In the genomic region with DNA sequence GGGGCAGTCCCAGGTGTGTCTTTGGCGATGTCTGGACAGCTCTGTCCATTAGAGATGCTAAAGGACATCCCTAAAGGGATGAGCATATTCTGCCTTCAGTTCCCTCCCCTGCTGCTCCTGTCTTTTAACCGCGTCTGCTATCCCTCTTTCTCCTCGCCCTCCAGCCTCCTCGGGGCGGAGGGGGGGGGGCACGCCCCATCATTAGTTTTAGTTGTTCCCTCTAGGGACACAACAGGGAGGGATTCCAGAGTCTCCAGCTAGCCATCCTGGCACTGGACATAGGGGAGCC, we compare ENCODE assay signal across 8 cellular contexts. TPM values are rescaled to one million over a fixed set of nuclear protein-coding genes. Genes with fewer than 3 reads are reported as not detected.
DNase-seq lines count a peak whose midpoint lies in the region; ATAC-seq and TF ChIP-seq lines count a peak whose summit lies in the region.

No MANE protein-coding gene starts in this region.

- TF ChIP-seq EP300 in sigmoid colon (IDR thresholded peaks at IDR 0.05), result no peak

- H3K36me3 ChIP-seq in SU-DHL-6 (ENCODE audit: low read length) (0 out of 2 replicates have a peak, but pooled peaks cover 8% of the 10 kb centered on the region), sigmoid colon (peaks cover 0 to 29% (median 0%) of the 10 kb centered on the region in 4 donors)

- peaks cover 9% of the 10 kb centered on the region; the same call in 1 of the 2 replicates for H3F3A ChIP-seq in SU-DHL-6 (ENCODE audit: insufficient read depth)

- intact Hi-C loops in sigmoid colon (cut with DNase I), result loop anchor here (2.0 to 10.0 kb wide), 5 partner anchors 37 to 617 kb away; a partner anchor contains a TSS

- H3K4me1 ChIP-seq in sigmoid colon, result peaks cover 0 to 17% (median 2%) of the 10 kb centered on the region in 4 donors

- peak overlapping the region; percentile 27 for H2AFZ ChIP-seq in SU-DHL-6 (ENCODE audit: low read depth, low read length, severe bottlenecking)

- no peaks in the 10 kb centered on the region for H3K27me3 ChIP-seq in SU-DHL-6 (ENCODE audit: low read length)
- H3K27me3 ChIP-seq in sigmoid colon, result no peaks in the 10 kb centered on the region

- H4K20me1 ChIP-seq in SU-DHL-6 (ENCODE audit: low read depth, low read length), result no peaks in the 10 kb centered on the region

- H3K27ac ChIP-seq in SU-DHL-6 (ENCODE audit: low read depth, low read length) (peak overlapping the region; percentile 94), sigmoid colon (peak overlapping the region; percentile 87 to 92 (median 89))

- H3K9ac ChIP-seq in SU-DHL-6 (ENCODE audit: low read length), result peak overlapping the region; percentile 68

- TF ChIP-seq POLR2A in sigmoid colon (IDR thresholded peaks at IDR 0.05), result no peak

- no peak for DNase-seq in fibroblast of villous mesenchyme (ENCODE audit: low read depth)
- no peak for DNase-seq in sigmoid colon
- no peak for DNase-seq in UCSD-AML1 (lab: John Stamatoyannopoulos, UW; ENCODE audit: unreplicated experiment)
- no peak for DNase-seq in D341Med (ENCODE audit: low spot score)

- WGBS in sigmoid colon, 2 donors, result 0% methylated on average over 7 of the region's 7 CpGs

- no peaks in the 10 kb centered on the region for H3K9me2 ChIP-seq in SU-DHL-6 (replicated peaks; ENCODE audit: insufficient read depth, low read length)

- H3K4me3 ChIP-seq in GM12875 (ENCODE audit: low read depth, low read length) (peak overlapping the region; percentile 73), SU-DHL-6 (ENCODE audit: insufficient read depth, low read length, poor library complexity, severe bottlenecking) (peak overlapping the region; percentile 81), fibroblast of villous mesenchyme (ENCODE audit: low read depth, low read length) (peak overlapping the region; percentile 74), sigmoid colon (peak overlapping the region; percentile 58 to 74 (median 66))

- no peak for TF ChIP-seq CTCF in GM12875 (IDR thresholded peaks at IDR 0.05; ENCODE audit: borderline replicate concordance, insufficient read depth, low read depth, low read length)
- no peak for TF ChIP-seq CTCF in SU-DHL-6 (IDR thresholded peaks at IDR 0.05; ENCODE audit: insufficient read depth, low read length, poor library complexity, severe bottlenecking)
- TF ChIP-seq CTCF in fibroblast of villous mesenchyme (IDR thresholded peaks at IDR 0.05; ENCODE audit: insufficient read depth, low read depth, low read length), result no peak
- TF ChIP-seq CTCF in sigmoid colon (IDR thresholded peaks at IDR 0.05), result no peak

- H3K4me2 ChIP-seq in SU-DHL-6 (ENCODE audit: low read depth, low read length, poor library complexity, severe bottlenecking), result peak overlapping the region; percentile 92

- ATAC-seq in GM21723 (IDR thresholded peaks at IDR 0.05; ENCODE audit: unreplicated experiment) (no peak), GM21528 (IDR thresholded peaks at IDR 0.05; ENCODE audit: low FRiP score, unreplicated experiment) (no peak)

- H3K9me3 ChIP-seq in SU-DHL-6 (ENCODE audit: insufficient read depth, low read length) (no peaks in the 10 kb centered on the region), sigmoid colon (no peaks in the 10 kb centered on the region)

- no peaks in the 10 kb centered on the region for H3K79me2 ChIP-seq in SU-DHL-6 (ENCODE audit: insufficient read depth, low read length)

RNA-seq across cellular contexts. Expression of a gene that starts 1.1 kb away (rescaled TPM):
- total RNA-seq in fibroblast of villous mesenchyme (23.8 and 32.8 TPM in 2 replicates), sigmoid colon (10 to 100 TPM; 20.2 to 49.9 (median 21.2) TPM)
- polyA plus RNA-seq in sigmoid colon, result 10 to 100 TPM; 16.8 to 22.2 (median 18.3) TPM
